Comparison of ENCODE assay signal across 20 cellular contexts in the genomic region with DNA sequence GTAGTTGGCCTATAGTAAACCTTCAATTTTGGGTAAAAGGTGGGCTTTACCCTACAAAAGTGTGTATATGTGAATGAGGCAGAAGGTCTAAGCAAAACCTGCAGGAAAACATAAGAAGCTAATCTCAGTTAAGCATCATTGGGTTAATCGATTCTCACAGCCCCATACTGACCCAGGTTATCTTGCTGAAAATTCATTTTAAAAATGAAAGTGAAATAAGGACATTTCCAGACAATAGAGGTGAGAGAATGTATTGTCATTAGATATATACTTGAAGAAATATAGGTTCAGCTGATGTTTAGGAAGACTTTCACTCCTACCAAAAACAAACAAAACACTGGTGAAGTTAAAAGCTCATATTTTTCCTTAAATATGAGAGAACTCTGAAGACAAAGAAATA.
"Had no signal": no experiment of that assay in that cellular context is flagged by ENCODE, and none has a peak within 500 bp of the region (broad histone marks: within the 10 kb centered on the region; RNA-seq: fewer than 3 reads in every experiment).

No MANE protein-coding gene starts in this region.

- H3K4me3 Mint-ChIP-seq: activated CD4-positive, alpha-beta T cell treated with anti-CD3 and anti-CD28 coated beads, Interleukin-2, amount 10 ng/mL, durations not matched to agents 24 days and 14 days; stimulated activated naive B cell treated with anti-CD40 and anti-IgM and Interleukin-4, amounts not matched to agents 10 μg/mL and 1 μg/mL and 100 μg/mL, for 72 hours had no signal

- FAIRE-seq: astrocyte, bronchial epithelial cell, kidney, urothelium cell line had no signal

- H3K4me1 Mint-ChIP-seq: stimulated activated naive B cell treated with anti-CD40 and anti-IgM and Interleukin-4, amounts not matched to agents 10 μg/mL and 1 μg/mL and 100 μg/mL, for 72 hours had no signal

- ATAC-seq: esophagus mucosa; gastrocnemius medialis; left lobe of liver; stimulated activated naive B cell treated with anti-CD40 and anti-IgM and Interleukin-4, amounts not matched to agents 10 μg/mL and 1 μg/mL and 100 μg/mL, for 72 hours had no signal

- H3K27ac Mint-ChIP-seq: activated CD4-positive, alpha-beta T cell treated with anti-CD3 and anti-CD28 coated beads, Interleukin-2, amount 10 ng/mL, durations not matched to agents 24 days and 14 days; stimulated activated naive B cell treated with anti-CD40 and anti-IgM and Interleukin-4, amounts not matched to agents 10 μg/mL and 1 μg/mL and 100 μg/mL, for 72 hours had no signal

- H3K9me3 ChIP-seq: adrenal gland, gastrocnemius medialis had no signal

- DNase-seq: activated CD4-positive, alpha-beta T cell treated with anti-CD3 and anti-CD28 coated beads, Interleukin-2, amount 10 ng/mL, durations not matched to agents 24 days and 14 days; activated CD4-positive, CD25-positive, alpha-beta regulatory T cell; activated naive CD4-positive, alpha-beta T cell; adrenal gland; effector CD4-positive, alpha-beta T cell; gastrocnemius medialis; head of caudate nucleus; kidney; occipital lobe; retina; spleen; stimulated activated naive B cell treated with anti-CD40 and anti-IgM and Interleukin-4, amounts not matched to agents 10 μg/mL and 1 μg/mL and 100 μg/mL, for 72 hours; substantia nigra; T1000; tibial artery had no signal
